Comparison of ENCODE assay signal across 8 cellular contexts in genomic region chr11:2884424-2884815, GRCh38. TPM values are rescaled to one million over a fixed set of nuclear protein-coding genes. Genes with fewer than 3 reads are reported as not detected.
DNase-seq lines count a peak whose midpoint lies in the region; ATAC-seq, FAIRE-seq and TF ChIP-seq lines count a peak whose summit lies in the region.

No MANE protein-coding gene starts in this region.

- H3K4me3 Mint-ChIP-seq in activated CD4-positive, alpha-beta T cell treated with anti-CD3 and anti-CD28 coated beads, Interleukin-2, amount 10 ng/mL, durations not matched to agents 7 days and 5 days = no peak overlapping the region

- 2% methylated on average over 52 of the region's 52 CpGs for WGBS in liver
- WGBS in HepG2 (ENCODE audit: low lambda C conversion rate) = 80% methylated on average over 32 of the region's 52 CpGs

- DNase-seq in HepG2 (ENCODE audit: low spot score) (no peak), endothelial cell of umbilical vein (ENCODE audit: low read depth, low spot score) (peak; percentile 46), left colon (no peak)
- DNase-seq in activated CD4-positive, alpha-beta T cell treated with anti-CD3 and anti-CD28 coated beads, Interleukin-2, amount 10 ng/mL, durations not matched to agents 7 days and 5 days = no peak

- H3K79me2 ChIP-seq in HepG2 (ENCODE audit: insufficient read depth, low read length) = no peaks in the 10 kb centered on the region
- no peaks in the 10 kb centered on the region for H3K79me2 ChIP-seq in endothelial cell of umbilical vein (ENCODE audit: control insufficient read depth, insufficient read depth, low read length)

- no peaks in the 10 kb centered on the region for H3K36me3 Mint-ChIP-seq in activated CD4-positive, alpha-beta T cell treated with anti-CD3 and anti-CD28 coated beads, Interleukin-2, amount 10 ng/mL, durations not matched to agents 7 days and 5 days (ENCODE audit: low read depth)

- H3K27me3 ChIP-seq in liver (ENCODE audit: control insufficient read depth in 4 of 4, insufficient read depth in 4 of 4, low read length in 3 of 4) (no peaks in the 10 kb centered on the region), HepG2 (ENCODE audit: control insufficient read depth in 1 of 2, insufficient read depth in 2 of 2, low read length in 2 of 2) (peaks cover 4 to 40% of the 10 kb centered on the region in 2 experiments; a peak in 4 of 5 replicates), endothelial cell of umbilical vein (ENCODE audit: control insufficient read depth in 2 of 2, insufficient read depth in 2 of 2, low read length in 2 of 2) (peaks cover 3 to 14% of the 10 kb centered on the region in 2 experiments), mucosa of rectum (ENCODE audit: control insufficient read depth in 2 of 2, insufficient read depth in 2 of 2, low read length in 2 of 2) (peaks cover 3 to 8% of the 10 kb centered on the region in 2 donors)

- intact Hi-C loops in HepG2 (cut with micrococcal nuclease; ENCODE audit: unreplicated experiment) = no loop called here
- intact Hi-C loops in endothelial cell of umbilical vein (cut with micrococcal nuclease) = loop anchor here (10.0 kb wide), 2 partner anchors 110 to 580 kb away; partner anchors contain the start of genes C11orf21 and TSPAN32
- intact Hi-C loops in left colon (cut with DNase I, micrococcal nuclease) = loop anchor here in 1 of 2 donors (10.0 kb wide), 1 partner anchor 180 kb away; no protein-coding TSS in a partner anchor

- TF ChIP-seq CTCF in liver (IDR thresholded peaks at IDR 0.05; ENCODE audit: low read depth, low read length, missing input control) = no peak
- TF ChIP-seq CTCF in HepG2 (CRISPR knock-in tag; IDR thresholded peaks at IDR 0.05) = no peak
- no peak for TF ChIP-seq CTCF in endothelial cell of umbilical vein (IDR thresholded peaks at IDR 0.05; ENCODE audit: extremely low read depth in 1 of 2, insufficient read depth in 1 of 2, low read depth in 1 of 2, low read length in 2 of 2)

- CTCF ChIA-PET in HepG2 (lab: Yijun Ruan, JAX; ENCODE audit: low intra/inter-chr PET ratio, low total read pairs) = no interaction called here
- CTCF ChIA-PET in endothelial cell of umbilical vein (lab: Charles Lee) = interaction anchor here (1.1 to 16.2 kb wide), 2 partner anchors 350 to 690 kb away, joined by 3 to 711 read pairs; no protein-coding TSS in a partner anchor
- CTCF ChIA-PET in activated CD4-positive, alpha-beta T cell treated with anti-CD3 and anti-CD28 coated beads, Interleukin-2, amount 10 ng/mL, durations not matched to agents 7 days and 5 days (lab: Charles Lee) = interaction anchor here (0.5 to 11.3 kb wide), 6 partner anchors 9 to 358 kb away, joined by 3 to 230 read pairs (median 4); no protein-coding TSS in a partner anchor

- TF ChIP-seq POLR2A in HepG2 (IDR thresholded peaks at IDR 0.05; ENCODE audit: insufficient read depth in 1 of 2, low read depth in 2 of 2, low read length in 2 of 2) = no peak
- no peak for TF ChIP-seq POLR2A in endothelial cell of umbilical vein (IDR thresholded peaks at IDR 0.05; ENCODE audit: low read depth, low read length)

- peaks cover 14% of the 10 kb centered on the region for H3K4me1 Mint-ChIP-seq in activated CD4-positive, alpha-beta T cell treated with anti-CD3 and anti-CD28 coated beads, Interleukin-2, amount 10 ng/mL, durations not matched to agents 7 days and 5 days

- H2AFZ ChIP-seq in HepG2 (ENCODE audit: low read length) (no peak overlapping the region), endothelial cell of umbilical vein (ENCODE audit: low read depth, low read length) (peak overlapping the region; percentile 49)

- H3K4me2 ChIP-seq in HepG2 (ENCODE audit: low read depth, low read length) (no peak overlapping the region), endothelial cell of umbilical vein (ENCODE audit: insufficient read depth, low read length) (peak overlapping the region; percentile 40)

- BruUV-seq in HepG2 (replicated peaks; lab: Mats Ljungman, UMichigan) (no TSS peak), endothelial cell of umbilical vein (replicated peaks; lab: Mats Ljungman, UMichigan) (no TSS peak)

- peaks cover 29% of the 10 kb centered on the region for H3K27me3 Mint-ChIP-seq in activated CD4-positive, alpha-beta T cell treated with anti-CD3 and anti-CD28 coated beads, Interleukin-2, amount 10 ng/mL, durations not matched to agents 7 days and 5 days

- POLR2A ChIA-PET in HepG2 (lab: Yijun Ruan, JAX) = no interaction called here
- POLR2A ChIA-PET in endothelial cell of umbilical vein (lab: Charles Lee) = interaction anchor here (1.4 kb wide), 1 partner anchor 185 kb away, joined by 4 read pairs; the partner anchor contains the start of gene KCNQ1OT1
- POLR2A ChIA-PET in activated CD4-positive, alpha-beta T cell treated with anti-CD3 and anti-CD28 coated beads, Interleukin-2, amount 10 ng/mL, durations not matched to agents 7 days and 5 days (lab: Charles Lee) = no interaction called here

- peak overlapping the region in 2 of 3 donors; percentile 17 to 65 for H3K4me3 ChIP-seq in liver (ENCODE audit: low read depth in 1 of 3, low read length in 3 of 3)
- no peak overlapping the region for H3K4me3 ChIP-seq in HepG2 (replicated peaks in 1 of 3; ENCODE audit: insufficient read depth in 1 of 3, low read depth in 2 of 3, low read length in 3 of 3)
- peak overlapping the region; percentile 24 to 44 (median 31) for H3K4me3 ChIP-seq in endothelial cell of umbilical vein (replicated peaks in 1 of 3; ENCODE audit: insufficient read depth in 1 of 3, low read depth in 1 of 3, low read length in 3 of 3)
- peak overlapping the region; percentile 38 to 54 for H3K4me3 ChIP-seq in mucosa of rectum (ENCODE audit: low read length in 2 of 2)

- H3K9me3 Mint-ChIP-seq in activated CD4-positive, alpha-beta T cell treated with anti-CD3 and anti-CD28 coated beads, Interleukin-2, amount 10 ng/mL, durations not matched to agents 7 days and 5 days = no peaks in the 10 kb centered on the region

- H4K20me1 ChIP-seq in HepG2 (ENCODE audit: insufficient read depth, low read length) = no peaks in the 10 kb centered on the region
- H4K20me1 ChIP-seq in endothelial cell of umbilical vein (replicated peaks; ENCODE audit: control insufficient read depth, extremely low read depth, insufficient read depth, low read length) = no peaks in the 10 kb centered on the region

- H3K9me1 ChIP-seq in endothelial cell of umbilical vein (replicated peaks; ENCODE audit: control insufficient read depth, extremely low read depth, insufficient read depth, low read length) = no peaks in the 10 kb centered on the region

- no peaks in the 10 kb centered on the region for H3K36me3 ChIP-seq in liver (ENCODE audit: control insufficient read depth in 4 of 4, insufficient read depth in 3 of 4, low read depth in 1 of 4, low read length in 3 of 4)
- H3K36me3 ChIP-seq in HepG2 (replicated peaks in 1 of 2; ENCODE audit: control insufficient read depth in 1 of 2, insufficient read depth in 2 of 2, low read length in 2 of 2) = no peaks in the 10 kb centered on the region
- H3K36me3 ChIP-seq in endothelial cell of umbilical vein (ENCODE audit: control insufficient read depth in 2 of 2, extremely low read depth in 1 of 2, insufficient read depth in 2 of 2, low read length in 2 of 2) = no peaks in the 10 kb centered on the region
- no peaks in the 10 kb centered on the region for H3K36me3 ChIP-seq in mucosa of rectum (ENCODE audit: control insufficient read depth in 2 of 2, insufficient read depth in 2 of 2, low read length in 2 of 2)

- in situ Hi-C loops in HepG2 (cut with HindIII; ENCODE audit: extremely low pct_ligation_motif_present, low pct_unique_long_range_greater_than_20kb) = no loop called here

- peaks cover 0 to 8% (median 6%) of the 10 kb centered on the region in 4 donors for H3K4me1 ChIP-seq in liver (ENCODE audit: control insufficient read depth in 4 of 4, insufficient read depth in 4 of 4, low read length in 3 of 4)
- peaks cover 14% of the 10 kb centered on the region for H3K4me1 ChIP-seq in HepG2 (ENCODE audit: insufficient read depth, low read length)
- H3K4me1 ChIP-seq in endothelial cell of umbilical vein (ENCODE audit: control insufficient read depth, extremely low read depth, insufficient read depth, low read length) = peaks cover 8% of the 10 kb centered on the region
- peaks cover 12 to 13% of the 10 kb centered on the region in 2 donors for H3K4me1 ChIP-seq in mucosa of rectum (ENCODE audit: control insufficient read depth in 2 of 2, insufficient read depth in 2 of 2, low read length in 2 of 2)

- no peak overlapping the region for H3K27ac Mint-ChIP-seq in activated CD4-positive, alpha-beta T cell treated with anti-CD3 and anti-CD28 coated beads, Interleukin-2, amount 10 ng/mL, durations not matched to agents 7 days and 5 days

- H3K9me3 ChIP-seq in liver (ENCODE audit: control insufficient read depth in 4 of 4, low read length in 3 of 4) (no peaks in the 10 kb centered on the region), HepG2 (ENCODE audit: low read length) (no peaks in the 10 kb centered on the region), endothelial cell of umbilical vein (replicated peaks; ENCODE audit: control insufficient read depth, insufficient read depth, low read length) (no peaks in the 10 kb centered on the region), mucosa of rectum (ENCODE audit: control insufficient read depth in 2 of 2, low read length in 2 of 2) (no peaks in the 10 kb centered on the region)

- no peak for TF ChIP-seq EP300 in HepG2 (IDR thresholded peaks at IDR 0.05; ENCODE audit: low read depth in 2 of 2, low read length in 2 of 2)
- no peak for TF ChIP-seq EP300 in HepG2 (CRISPR knock-in tag; IDR thresholded peaks at IDR 0.05; ENCODE audit: borderline replicate concordance)

- no peak for TF ChIP-seq RAD21 in liver (IDR thresholded peaks at IDR 0.05)
- TF ChIP-seq RAD21 in HepG2 (CRISPR knock-in tag; IDR thresholded peaks at IDR 0.05) = no peak

- ATAC-seq in HepG2 (no peak), left colon (no peak), GM18511 (IDR thresholded peaks at IDR 0.05; ENCODE audit: unreplicated experiment) (no peak), HG03460 (IDR thresholded peaks at IDR 0.05; ENCODE audit: unreplicated experiment) (no peak)

- FAIRE-seq in HepG2 (lab: Jason Lieb, UNC) = no peak
- FAIRE-seq in endothelial cell of umbilical vein (lab: Jason Lieb, UNC) = no peak

- H3K9ac ChIP-seq in liver (ENCODE audit: low read depth in 1 of 2, low read length in 2 of 2) = no peak overlapping the region
- H3K9ac ChIP-seq in HepG2 (ENCODE audit: insufficient read depth, low read depth, low read length) = no peak overlapping the region
- no peak overlapping the region for H3K9ac ChIP-seq in endothelial cell of umbilical vein (replicated peaks; ENCODE audit: extremely low read depth, insufficient read depth, low read length)
- H3K9ac ChIP-seq in mucosa of rectum (ENCODE audit: low read depth in 1 of 2, low read length in 2 of 2) = peak overlapping the region in 1 of 2 donors; percentile 45

- peak overlapping the region in 1 of 2 donors; percentile 38 for H3K27ac ChIP-seq in liver (ENCODE audit: low read depth in 1 of 2, low read length in 2 of 2)
- no peak overlapping the region for H3K27ac ChIP-seq in HepG2 (ENCODE audit: extremely low read length, insufficient read depth, low read length)
- no peak overlapping the region for H3K27ac ChIP-seq in endothelial cell of umbilical vein (ENCODE audit: insufficient read depth, low read depth, low read length)
- H3K27ac ChIP-seq in mucosa of rectum (ENCODE audit: low read depth in 2 of 2, low read length in 2 of 2) = peak overlapping the region; percentile 20 to 23

- dilution Hi-C loops in endothelial cell of umbilical vein (cut with MboI; ENCODE audit: extremely low pct_ligation_motif_present, low sequenced_read_pairs) = no loop called here

RNA-seq across cellular contexts. Expression of gene CDKN1C, which starts 1.2 kb away (rescaled TPM):
- 10 to 100 TPM in 1 of 2 donors, 1 to 10 TPM in 1; 2.6 to 10.2 TPM for total RNA-seq in liver
- 1 to 10 TPM; 2.7 to 4.3 TPM for polyA plus RNA-seq in liver
- not detected in 2 replicates for total RNA-seq in HepG2 (2016; rRNA removed; fragmentation: Illumina TruSeq; extraction: Trizol)
- not detected in 2 replicates for total RNA-seq in HepG2 (2016; cell fraction: cytosol; rRNA removed; fragmentation: Illumina TruSeq; extraction: Trizol; ENCODE audit: low read depth)
- total RNA-seq in HepG2 (2016; cell fraction: insoluble cytoplasmic fraction; rRNA removed; fragmentation: Illumina TruSeq; extraction: Trizol) = not detected in 2 replicates
- not detected in 2 replicates for total RNA-seq in HepG2 (2016; cell fraction: membrane; rRNA removed; fragmentation: Illumina TruSeq; extraction: Trizol)
- total RNA-seq in HepG2 (2016; cell fraction: nucleus; rRNA removed; fragmentation: Illumina TruSeq; extraction: Trizol) = not detected in 2 replicates
- polyA plus RNA-seq in HepG2 (2011; rRNA removed) = not detected in 2 replicates
- polyA plus RNA-seq in HepG2 (2011; cell fraction: cytosol; rRNA removed) = not detected in 2 replicates
- 0.10 and 0.23 TPM in 2 replicates for polyA plus RNA-seq in HepG2 (2011; cell fraction: nucleus; rRNA removed)
- not detected in 2 replicates for polyA plus RNA-seq in HepG2 (2012)
- not detected in 2 replicates for polyA plus RNA-seq in HepG2 (2016; cell fraction: cytosol; fragmentation: Illumina TruSeq; extraction: Trizol; ENCODE audit: low read depth)
- not detected in 2 replicates for polyA plus RNA-seq in HepG2 (2016; cell fraction: insoluble cytoplasmic fraction; fragmentation: Illumina TruSeq; extraction: Trizol; ENCODE audit: low read depth)
- not detected in 2 replicates for polyA plus RNA-seq in HepG2 (2016; cell fraction: membrane; fragmentation: Illumina TruSeq; extraction: Trizol; ENCODE audit: low read depth)
- not detected in 2 replicates for polyA plus RNA-seq in HepG2 (2016; cell fraction: nucleus; fragmentation: Illumina TruSeq; extraction: Trizol; ENCODE audit: insufficient read depth, low read depth)
- 17.4 TPM in 1 of 2 replicates, not detected in the other for polyA minus RNA-seq in HepG2 (2011; rRNA and poly(A)+ RNA removed; ENCODE audit: low replicate concordance)
- polyA minus RNA-seq in HepG2 (2011; cell fraction: cytosol; rRNA and poly(A)+ RNA removed) = 0.30 and 0.70 TPM in 2 replicates
- polyA minus RNA-seq in HepG2 (2011; cell fraction: nucleus; rRNA and poly(A)+ RNA removed) = 0.52 TPM in 1 of 2 replicates, not detected in the other
- 5.2 and 9.0 TPM in 2 replicates for total RNA-seq in endothelial cell of umbilical vein
- polyA plus RNA-seq in endothelial cell of umbilical vein = 4.1 and 6.6 TPM in 2 replicates
- polyA plus RNA-seq in endothelial cell of umbilical vein (2011; cell fraction: cytosol; rRNA removed) = 1.6 and 2.5 TPM in 2 replicates
- 1.9 TPM in 2 replicates for polyA plus RNA-seq in endothelial cell of umbilical vein (2011; cell fraction: nucleus; rRNA removed)
- 0.99 and 2.3 TPM in 2 replicates for polyA plus RNA-seq in endothelial cell of umbilical vein (2012)
- polyA minus RNA-seq in endothelial cell of umbilical vein = 1.4 and 2.4 TPM in 2 replicates
- 55.3 TPM for polyA minus RNA-seq in endothelial cell of umbilical vein (2011; cell fraction: cytosol; rRNA and poly(A)+ RNA removed)
- polyA minus RNA-seq in endothelial cell of umbilical vein (2011; cell fraction: nucleus; rRNA and poly(A)+ RNA removed) = 0.63 and 2.2 TPM in 2 replicates
- 10 to 100 TPM in 1 of 2 donors, 1 to 10 TPM in 1; 5.8 to 10.6 TPM for total RNA-seq in left colon
- total RNA-seq in activated CD4-positive, alpha-beta T cell treated with anti-CD3 and anti-CD28 coated beads, Interleukin-2, amount 10 ng/mL, durations not matched to agents 7 days and 5 days = under 1 TPM; 0.29 to 0.40 TPM

RNA-seq across cellular contexts. Expression of gene PHLDA2, which starts 44.8 kb away (rescaled TPM):
- total RNA-seq in liver (under 1 TPM in 1 of 2 donors, not detected in 1; 0.23 TPM), HepG2 (2016; rRNA removed; fragmentation: Illumina TruSeq; extraction: Trizol) (0.36 and 0.55 TPM in 2 replicates), endothelial cell of umbilical vein (44.5 and 51.5 TPM in 2 replicates), left colon (10 to 100 TPM; 29.9 to 36.7 TPM)
- polyA plus RNA-seq in liver (1 to 10 TPM in 1 of 2 donors, under 1 TPM in 1; 0.99 to 1.4 TPM), HepG2 (2011; rRNA removed) (0.78 and 1.5 TPM in 2 replicates), endothelial cell of umbilical vein (38.5 and 45.6 TPM in 2 replicates)
- 0.40 TPM in 1 of 2 replicates, not detected in the other for total RNA-seq in HepG2 (2016; cell fraction: cytosol; rRNA removed; fragmentation: Illumina TruSeq; extraction: Trizol; ENCODE audit: low read depth)
- total RNA-seq in HepG2 (2016; cell fraction: insoluble cytoplasmic fraction; rRNA removed; fragmentation: Illumina TruSeq; extraction: Trizol) = 0.27 and 0.56 TPM in 2 replicates
- total RNA-seq in HepG2 (2016; cell fraction: membrane; rRNA removed; fragmentation: Illumina TruSeq; extraction: Trizol) = 0.31 and 0.65 TPM in 2 replicates
- total RNA-seq in HepG2 (2016; cell fraction: nucleus; rRNA removed; fragmentation: Illumina TruSeq; extraction: Trizol) = not detected in 2 replicates
- 2.2 and 3.8 TPM in 2 replicates for polyA plus RNA-seq in HepG2 (2011; cell fraction: cytosol; rRNA removed)
- 3.7 and 3.9 TPM in 2 replicates for polyA plus RNA-seq in HepG2 (2011; cell fraction: nucleus; rRNA removed)
- 1.5 and 2.9 TPM in 2 replicates for polyA plus RNA-seq in HepG2 (2012)
- polyA plus RNA-seq in HepG2 (2016; cell fraction: cytosol; fragmentation: Illumina TruSeq; extraction: Trizol; ENCODE audit: low read depth) = 1.1 and 1.5 TPM in 2 replicates
- 2.2 and 2.4 TPM in 2 replicates for polyA plus RNA-seq in HepG2 (2016; cell fraction: insoluble cytoplasmic fraction; fragmentation: Illumina TruSeq; extraction: Trizol; ENCODE audit: low read depth)
- 1.2 and 1.5 TPM in 2 replicates for polyA plus RNA-seq in HepG2 (2016; cell fraction: membrane; fragmentation: Illumina TruSeq; extraction: Trizol; ENCODE audit: low read depth)
- polyA plus RNA-seq in HepG2 (2016; cell fraction: nucleus; fragmentation: Illumina TruSeq; extraction: Trizol; ENCODE audit: insufficient read depth, low read depth) = 2.0 and 2.5 TPM in 2 replicates
- polyA minus RNA-seq in HepG2 (2011; rRNA and poly(A)+ RNA removed; ENCODE audit: low replicate concordance) = 1.2 and 12.9 TPM in 2 replicates
- polyA minus RNA-seq in HepG2 (2011; cell fraction: cytosol; rRNA and poly(A)+ RNA removed) = 0.88 and 1.4 TPM in 2 replicates
- polyA minus RNA-seq in HepG2 (2011; cell fraction: nucleus; rRNA and poly(A)+ RNA removed) = 0.64 and 0.87 TPM in 2 replicates
- 20.7 and 42.6 TPM in 2 replicates for polyA plus RNA-seq in endothelial cell of umbilical vein (2011; cell fraction: cytosol; rRNA removed)
- polyA plus RNA-seq in endothelial cell of umbilical vein (2011; cell fraction: nucleus; rRNA removed) = 9.4 and 13.0 TPM in 2 replicates
- polyA plus RNA-seq in endothelial cell of umbilical vein (2012) = 36.8 and 57.9 TPM in 2 replicates
- 3.8 and 5.2 TPM in 2 replicates for polyA minus RNA-seq in endothelial cell of umbilical vein
- 76.2 TPM for polyA minus RNA-seq in endothelial cell of umbilical vein (2011; cell fraction: cytosol; rRNA and poly(A)+ RNA removed)
- 4.0 and 13.1 TPM in 2 replicates for polyA minus RNA-seq in endothelial cell of umbilical vein (2011; cell fraction: nucleus; rRNA and poly(A)+ RNA removed)
- under 1 TPM; 0.35 to 0.45 TPM for total RNA-seq in activated CD4-positive, alpha-beta T cell treated with anti-CD3 and anti-CD28 coated beads, Interleukin-2, amount 10 ng/mL, durations not matched to agents 7 days and 5 days

Comparison
In these comparisons a context has a peak if more than half of its experiments do, and no peak if none do; other contexts are left out.
1. H3K4me3 ChIP-seq: peak in liver (2 of 3), endothelial cell of umbilical vein (3 of 3) and mucosa of rectum (2 of 2); none in HepG2 (0 of 3).
2. H3K27ac ChIP-seq: peak in mucosa of rectum (2 of 2); none in HepG2 (single experiment) and endothelial cell of umbilical vein (single experiment).
3. RNA of gene PHLDA2, which starts 44.8 kb away (total RNA-seq): 44.5 to 51.5 TPM in endothelial cell of umbilical vein and 29.9 to 36.7 TPM in left colon; 0.27 to 0.65 TPM in HepG2, 0.35 to 0.45 TPM in activated CD4-positive, alpha-beta T cell treated with anti-CD3 and anti-CD28 coated beads, Interleukin-2, amount 10 ng/mL, durations not matched to agents 7 days and 5 days and 0.23 TPM in liver; every median in the first group is over 10 times any median in the second.